ENCODE assay signal across 29 cellular contexts in genomic region chr7:152640829-152641228, GRCh38.
"Had no signal": no experiment of that assay in that cellular context is flagged by ENCODE, and none has a peak within 500 bp of the region (broad histone marks: within the 10 kb centered on the region; RNA-seq: fewer than 3 reads in every experiment).

No MANE protein-coding gene starts in this region.

- H3K4me1 ChIP-seq: neural progenitor cell, parathyroid adenoma, psoas muscle, right lobe of liver, sigmoid colon, stomach, thyroid gland, tibial nerve, upper lobe of right lung, uterus had no signal

- H3K9me3 Mint-ChIP-seq: natural killer cell; nephron; neural progenitor cell; stimulated activated effector memory CD8-positive, alpha-beta T cell treated with anti-CD3 and anti-CD28 coated beads, Interleukin-12 subunit alpha, Interleukin-12 subunit beta, amount 100 ng/mL, for 72 hours; stimulated activated naive B cell treated with anti-CD40 and anti-IgM and Interleukin-4, amounts not matched to agents 10 μg/mL and 1 μg/mL and 100 μg/mL, for 72 hours; stimulated activated naive CD8-positive, alpha-beta T cell treated with anti-CD3 and anti-CD28 coated beads, Interleukin-15, Interleukin-2, amounts not matched to agents 100 ng/mL and 50 ng/mL, for 24 hours; type B pancreatic cell had no signal

- H3K36me3 ChIP-seq: neural progenitor cell, ovary, right lobe of liver, sigmoid colon, stomach, thoracic aorta, thyroid gland, tibial nerve, upper lobe of right lung, uterus had no signal

- H2AFZ ChIP-seq: neural progenitor cell, parathyroid adenoma had no signal

- FAIRE-seq: small intestine had no signal

- ATAC-seq: naive thymus-derived CD4-positive, alpha-beta T cell; natural killer cell; psoas muscle; right cardiac atrium; right lobe of liver; stimulated activated effector memory CD8-positive, alpha-beta T cell treated with anti-CD3 and anti-CD28 coated beads, Interleukin-12 subunit alpha, Interleukin-12 subunit beta, amount 100 ng/mL, for 72 hours; stimulated activated naive B cell treated with anti-CD40 and anti-IgM and Interleukin-4, amounts not matched to agents 10 μg/mL and 1 μg/mL and 100 μg/mL, for 72 hours; upper lobe of right lung had no signal

- H3K4me1 Mint-ChIP-seq: naive thymus-derived CD4-positive, alpha-beta T cell; natural killer cell; nephron; neural progenitor cell; stimulated activated effector memory CD8-positive, alpha-beta T cell treated with anti-CD3 and anti-CD28 coated beads, Interleukin-12 subunit alpha, Interleukin-12 subunit beta, amount 100 ng/mL, for 72 hours; stimulated activated naive B cell treated with anti-CD40 and anti-IgM and Interleukin-4, amounts not matched to agents 10 μg/mL and 1 μg/mL and 100 μg/mL, for 72 hours had no signal

- H3K4me3 Mint-ChIP-seq: naive thymus-derived CD4-positive, alpha-beta T cell; natural killer cell; nephron; neural progenitor cell; stimulated activated effector memory CD8-positive, alpha-beta T cell treated with anti-CD3 and anti-CD28 coated beads, Interleukin-12 subunit alpha, Interleukin-12 subunit beta, amount 100 ng/mL, for 72 hours; stimulated activated naive B cell treated with anti-CD40 and anti-IgM and Interleukin-4, amounts not matched to agents 10 μg/mL and 1 μg/mL and 100 μg/mL, for 72 hours; stimulated activated naive CD8-positive, alpha-beta T cell treated with anti-CD3 and anti-CD28 coated beads, Interleukin-15, Interleukin-2, amounts not matched to agents 100 ng/mL and 50 ng/mL, for 24 hours; type B pancreatic cell had no signal

- H3K27ac ChIP-seq: neural progenitor cell, ovary, parathyroid adenoma, psoas muscle, right lobe of liver, sigmoid colon, stomach, thoracic aorta, thyroid gland, tibial nerve, upper lobe of right lung, uterus had no signal

- H3K79me2 ChIP-seq: parathyroid adenoma had no signal

- DNase-seq: naive thymus-derived CD4-positive, alpha-beta T cell; natural killer cell; occipital lobe; ovary; posterior cingulate gyrus; psoas muscle; right cardiac atrium; right lobe of liver; sigmoid colon; small intestine; stimulated activated CD4-positive, alpha-beta T cell treated with anti-CD3 and anti-CD28 coated beads, Interleukin-15, amount 100 ng/mL, for 24 hours; stimulated activated CD4-positive, alpha-beta T cell treated with anti-CD3 and anti-CD28 coated beads, Interleukin-2, amount 100 ng/mL, for 24 hours; stimulated activated CD4-positive, alpha-beta T cell treated with anti-CD3 and anti-CD28 coated beads, Interleukin-2, amount 100 ng/mL, for 48 hours; stimulated activated CD4-positive, alpha-beta T cell treated with anti-CD3 and anti-CD28 coated beads, Interleukin-4, amount 100 ng/mL, for 24 hours; stimulated activated naive B cell treated with anti-CD40 and anti-IgM and Interleukin-4, amounts not matched to agents 10 μg/mL and 1 μg/mL and 100 μg/mL, for 72 hours; stimulated activated naive CD4-positive, alpha-beta T cell treated with Interleukin-2 at 50 U/mL for 16 hours; stomach; thyroid gland; upper lobe of right lung; uterus had no signal

- H3K27me3 Mint-ChIP-seq: progenitor cell of endocrine pancreas; stimulated activated naive B cell treated with anti-CD40 and anti-IgM and Interleukin-4, amounts not matched to agents 10 μg/mL and 1 μg/mL and 100 μg/mL, for 72 hours; stimulated activated naive CD8-positive, alpha-beta T cell treated with anti-CD3 and anti-CD28 coated beads, Interleukin-15, Interleukin-2, amounts not matched to agents 100 ng/mL and 50 ng/mL, for 24 hours; type B pancreatic cell had no signal

- H3K4me3 ChIP-seq: neural progenitor cell, ovary, psoas muscle, right lobe of liver, sigmoid colon, stomach, thoracic aorta, thyroid gland, tibial nerve, upper lobe of right lung, uterus had no signal

- H3K36me3 Mint-ChIP-seq: natural killer cell; stimulated activated naive B cell treated with anti-CD40 and anti-IgM and Interleukin-4, amounts not matched to agents 10 μg/mL and 1 μg/mL and 100 μg/mL, for 72 hours had no signal

- H3K9ac ChIP-seq: neural progenitor cell, parathyroid adenoma had no signal

- H3K27me3 ChIP-seq: neural progenitor cell, ovary, right lobe of liver, sigmoid colon, stomach, thyroid gland, tibial nerve, upper lobe of right lung, uterus had no signal

- H3K27ac Mint-ChIP-seq: naive thymus-derived CD4-positive, alpha-beta T cell; natural killer cell; nephron; neural progenitor cell; progenitor cell of endocrine pancreas; stimulated activated effector memory CD8-positive, alpha-beta T cell treated with anti-CD3 and anti-CD28 coated beads, Interleukin-12 subunit alpha, Interleukin-12 subunit beta, amount 100 ng/mL, for 72 hours; stimulated activated naive B cell treated with anti-CD40 and anti-IgM and Interleukin-4, amounts not matched to agents 10 μg/mL and 1 μg/mL and 100 μg/mL, for 72 hours; type B pancreatic cell had no signal

- H3K9me3 ChIP-seq: ovary, psoas muscle, right lobe of liver, sigmoid colon, stomach, thoracic aorta, thyroid gland, upper lobe of right lung, uterus had no signal

- H3K4me2 ChIP-seq: neural progenitor cell had no signal
